Comparison of ENCODE assay signal across 1 cellular context in the genomic region with DNA sequence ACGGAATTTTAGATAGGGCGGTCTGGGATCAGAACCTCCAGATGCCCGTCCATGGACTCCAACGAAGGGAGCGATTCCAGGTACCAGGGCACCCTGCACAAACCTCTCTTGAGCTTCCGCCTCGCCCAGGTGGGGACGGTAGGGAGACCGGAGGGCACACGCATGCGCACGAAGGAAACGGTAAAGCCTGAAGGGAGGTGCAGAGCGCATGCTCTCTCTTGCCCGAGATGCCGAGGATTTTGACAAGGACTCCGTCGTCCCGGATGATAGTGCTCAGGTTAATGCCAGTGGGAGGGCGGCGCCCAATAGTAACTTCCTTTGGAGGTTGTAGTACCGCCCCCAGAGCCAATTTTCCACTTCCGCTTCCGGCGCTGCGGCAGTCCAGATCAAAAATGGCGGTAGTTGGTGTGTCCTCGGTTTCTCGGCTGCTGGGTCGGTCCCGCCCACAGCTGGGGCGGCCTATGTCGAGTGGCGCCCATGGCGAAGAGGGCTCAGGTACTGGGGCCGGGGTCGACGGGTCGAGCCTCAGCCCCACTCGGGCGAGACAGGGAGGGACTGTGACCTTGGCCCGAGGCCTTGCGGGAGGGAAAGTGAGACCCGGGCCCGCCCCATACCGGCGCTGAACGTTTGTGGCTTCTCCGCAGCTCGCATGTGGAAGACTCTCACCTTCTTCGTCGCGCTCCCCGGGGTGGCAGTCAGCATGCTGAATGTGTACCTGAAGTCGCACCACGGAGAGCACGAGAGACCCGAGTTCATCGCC.
TF ChIP-seq lines count a peak whose summit lies in the region.

TSS of gene COX6A1 (plus strand) at position 379 of the 760 bp plus-strand sequence. CDS start at position 393, 14 bp downstream.

TF ChIP-seq in GM12878, 131 proteins besides CTCF, POLR2A, EP300 and RAD21 (continued from another document and continues in another):
- TF ChIP-seq, protein P1, sequence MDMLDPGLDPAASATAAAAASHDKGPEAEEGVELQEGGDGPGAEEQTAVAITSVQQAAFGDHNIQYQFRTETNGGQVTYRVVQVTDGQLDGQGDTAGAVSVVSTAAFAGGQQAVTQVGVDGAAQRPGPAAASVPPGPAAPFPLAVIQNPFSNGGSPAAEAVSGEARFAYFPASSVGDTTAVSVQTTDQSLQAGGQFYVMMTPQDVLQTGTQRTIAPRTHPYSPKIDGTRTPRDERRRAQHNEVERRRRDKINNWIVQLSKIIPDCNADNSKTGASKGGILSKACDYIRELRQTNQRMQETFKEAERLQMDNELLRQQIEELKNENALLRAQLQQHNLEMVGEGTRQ (IDR thresholded peaks at IDR 0.05; ENCODE audit: borderline replicate concordance, low read depth, low read length), result no peak
- TF ChIP-seq GABPA (IDR thresholded peaks at IDR 0.05; ENCODE audit: low read depth) (peak; percentile 92), FOXK2 (IDR thresholded peaks at IDR 0.05) (no peak), NKRF (conservative IDR thresholded peaks at IDR 0.05) (peak; percentile 65), MYB (IDR thresholded peaks at IDR 0.05; ENCODE audit: borderline replicate concordance, low read depth, low read length) (no peak), SIN3A (IDR thresholded peaks at IDR 0.05; ENCODE audit: low read depth, low read length) (peak; percentile 33; the same call in 1 of the 2 replicates), RFX5 (IDR thresholded peaks at IDR 0.05; ENCODE audit: low read depth, low read length) (no peak; the same call in 1 of the 2 replicates), TAF1 (IDR thresholded peaks at IDR 0.05; ENCODE audit: borderline replicate concordance, low read depth, low read length) (peak; percentile 91), TCF12 (IDR thresholded peaks at IDR 0.05; ENCODE audit: low read depth, low read length) (peak; percentile 24; the same call in 1 of the 2 replicates), IKZF2 (IDR thresholded peaks at IDR 0.05) (no peak), SMAD5 (IDR thresholded peaks at IDR 0.05; ENCODE audit: low read depth) (peak; percentile 53; the same call in 1 of the 2 replicates), EGR1 (IDR thresholded peaks at IDR 0.05; ENCODE audit: borderline replicate concordance in 1 of 2, low read depth in 2 of 2, low read length in 2 of 2) (no peak), IRF4 (IDR thresholded peaks at IDR 0.05; ENCODE audit: low read depth, low read length) (no peak), KDM1A (IDR thresholded peaks at IDR 0.05; ENCODE audit: borderline replicate concordance) (no peak), PAX8 (IDR thresholded peaks at IDR 0.05) (no peak), HCFC1 (IDR thresholded peaks at IDR 0.05; ENCODE audit: low read length) (peak; percentile 18; the same call in 1 of the 2 replicates), RELB (IDR thresholded peaks at IDR 0.05; ENCODE audit: low read depth) (peak; percentile 85), CEBPB (IDR thresholded peaks at IDR 0.05; ENCODE audit: borderline replicate concordance in 1 of 2, low read depth in 2 of 2, low read length in 2 of 2) (no peak), RB1 (IDR thresholded peaks at IDR 0.05; ENCODE audit: borderline replicate concordance) (0 out of 2 replicates have a peak, but pooled peaks have one; percentile 69), GATAD2B (conservative IDR thresholded peaks at IDR 0.05; ENCODE audit: low read depth) (no peak), BRCA1 (IDR thresholded peaks at IDR 0.05; ENCODE audit: low read depth, low read length) (no peak), POLR2AphosphoS2 (IDR thresholded peaks at IDR 0.05; ENCODE audit: low read depth, low read length) (peak; percentile 77; the same call in 1 of the 2 replicates), NRF1 (conservative IDR thresholded peaks at IDR 0.05; ENCODE audit: low read depth, low read length) (peak; percentile 98), SREBF2 (IDR thresholded peaks at IDR 0.05; ENCODE audit: low read length) (no peak), ZNF217 (IDR thresholded peaks at IDR 0.05) (no peak), RELA (IDR thresholded peaks at IDR 0.05; ENCODE audit: borderline replicate concordance, partially characterized antibody) (peak; percentile 34), SUPT20H (IDR thresholded peaks at IDR 0.05; ENCODE audit: borderline replicate concordance, control insufficient read depth, low read depth, low read length) (no peak), NFYA (IDR thresholded peaks at IDR 0.05; ENCODE audit: borderline replicate concordance, low read depth, low read length) (no peak), KAT2A (conservative IDR thresholded peaks at IDR 0.05; ENCODE audit: control insufficient read depth, low read depth, low read length) (no peak), ASH2L (IDR thresholded peaks at IDR 0.05; ENCODE audit: borderline replicate concordance, low read depth) (no peak), ZBTB11 (CRISPR knock-in tag; IDR thresholded peaks at IDR 0.05) (no peak), EZH2 (IDR thresholded peaks at IDR 0.05; ENCODE audit: borderline replicate concordance, control insufficient read depth, low read depth, low read length) (no peak), NR2F1 (conservative IDR thresholded peaks at IDR 0.05) (no peak), POU2F2 (IDR thresholded peaks at IDR 0.05; ENCODE audit: borderline replicate concordance, low read depth, low read length) (0 out of 3 replicates have a peak, but pooled peaks have one; percentile 27), SP1 (IDR thresholded peaks at IDR 0.05; ENCODE audit: low read depth, low read length) (peak; percentile 38), ZSCAN29 (IDR thresholded peaks at IDR 0.05) (no peak), CHD4 (IDR thresholded peaks at IDR 0.05) (no peak), ZNF622 (IDR thresholded peaks at IDR 0.05) (no peak), FOS (IDR thresholded peaks at IDR 0.05; ENCODE audit: borderline replicate concordance, extremely low read depth, insufficient read length) (no peak), ETV6 (conservative IDR thresholded peaks at IDR 0.05 in 1 of 2, IDR thresholded peaks at IDR 0.05 in 1 of 2; ENCODE audit: borderline replicate concordance in 1 of 2, low read depth in 1 of 2) (peak in 1 of 2 experiments; percentile 32; a peak in 1 of 4 replicates), NR2C2 (IDR thresholded peaks at IDR 0.05; ENCODE audit: borderline replicate concordance, control insufficient read depth, insufficient read length, low read depth) (no peak), IKZF1 (conservative IDR thresholded peaks at IDR 0.05) (peak; percentile 77), MTA2 (IDR thresholded peaks at IDR 0.05; ENCODE audit: low read depth) (no peak)
- TF ChIP-seq, protein P2, sequence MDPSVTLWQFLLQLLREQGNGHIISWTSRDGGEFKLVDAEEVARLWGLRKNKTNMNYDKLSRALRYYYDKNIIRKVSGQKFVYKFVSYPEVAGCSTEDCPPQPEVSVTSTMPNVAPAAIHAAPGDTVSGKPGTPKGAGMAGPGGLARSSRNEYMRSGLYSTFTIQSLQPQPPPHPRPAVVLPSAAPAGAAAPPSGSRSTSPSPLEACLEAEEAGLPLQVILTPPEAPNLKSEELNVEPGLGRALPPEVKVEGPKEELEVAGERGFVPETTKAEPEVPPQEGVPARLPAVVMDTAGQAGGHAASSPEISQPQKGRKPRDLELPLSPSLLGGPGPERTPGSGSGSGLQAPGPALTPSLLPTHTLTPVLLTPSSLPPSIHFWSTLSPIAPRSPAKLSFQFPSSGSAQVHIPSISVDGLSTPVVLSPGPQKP (IDR thresholded peaks at IDR 0.05; ENCODE audit: low read depth, low read length), result peak; percentile 96
- TF ChIP-seq, protein P3, sequence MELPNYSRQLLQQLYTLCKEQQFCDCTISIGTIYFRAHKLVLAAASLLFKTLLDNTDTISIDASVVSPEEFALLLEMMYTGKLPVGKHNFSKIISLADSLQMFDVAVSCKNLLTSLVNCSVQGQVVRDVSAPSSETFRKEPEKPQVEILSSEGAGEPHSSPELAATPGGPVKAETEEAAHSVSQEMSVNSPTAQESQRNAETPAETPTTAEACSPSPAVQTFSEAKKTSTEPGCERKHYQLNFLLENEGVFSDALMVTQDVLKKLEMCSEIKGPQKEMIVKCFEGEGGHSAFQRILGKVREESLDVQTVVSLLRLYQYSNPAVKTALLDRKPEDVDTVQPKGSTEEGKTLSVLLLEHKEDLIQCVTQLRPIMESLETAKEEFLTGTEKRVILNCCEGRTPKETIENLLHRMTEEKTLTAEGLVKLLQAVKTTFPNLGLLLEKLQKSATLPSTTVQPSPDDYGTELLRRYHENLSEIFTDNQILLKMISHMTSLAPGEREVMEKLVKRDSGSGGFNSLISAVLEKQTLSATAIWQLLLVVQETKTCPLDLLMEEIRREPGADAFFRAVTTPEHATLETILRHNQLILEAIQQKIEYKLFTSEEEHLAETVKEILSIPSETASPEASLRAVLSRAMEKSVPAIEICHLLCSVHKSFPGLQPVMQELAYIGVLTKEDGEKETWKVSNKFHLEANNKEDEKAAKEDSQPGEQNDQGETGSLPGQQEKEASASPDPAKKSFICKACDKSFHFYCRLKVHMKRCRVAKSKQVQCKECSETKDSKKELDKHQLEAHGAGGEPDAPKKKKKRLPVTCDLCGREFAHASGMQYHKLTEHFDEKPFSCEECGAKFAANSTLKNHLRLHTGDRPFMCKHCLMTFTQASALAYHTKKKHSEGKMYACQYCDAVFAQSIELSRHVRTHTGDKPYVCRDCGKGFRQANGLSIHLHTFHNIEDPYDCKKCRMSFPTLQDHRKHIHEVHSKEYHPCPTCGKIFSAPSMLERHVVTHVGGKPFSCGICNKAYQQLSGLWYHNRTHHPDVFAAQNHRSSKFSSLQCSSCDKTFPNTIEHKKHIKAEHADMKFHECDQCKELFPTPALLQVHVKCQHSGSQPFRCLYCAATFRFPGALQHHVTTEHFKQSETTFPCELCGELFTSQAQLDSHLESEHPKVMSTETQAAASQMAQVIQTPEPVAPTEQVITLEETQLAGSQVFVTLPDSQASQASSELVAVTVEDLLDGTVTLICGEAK (IDR thresholded peaks at IDR 0.05; ENCODE audit: borderline replicate concordance), result peak; percentile 93
- TF ChIP-seq, protein P4, sequence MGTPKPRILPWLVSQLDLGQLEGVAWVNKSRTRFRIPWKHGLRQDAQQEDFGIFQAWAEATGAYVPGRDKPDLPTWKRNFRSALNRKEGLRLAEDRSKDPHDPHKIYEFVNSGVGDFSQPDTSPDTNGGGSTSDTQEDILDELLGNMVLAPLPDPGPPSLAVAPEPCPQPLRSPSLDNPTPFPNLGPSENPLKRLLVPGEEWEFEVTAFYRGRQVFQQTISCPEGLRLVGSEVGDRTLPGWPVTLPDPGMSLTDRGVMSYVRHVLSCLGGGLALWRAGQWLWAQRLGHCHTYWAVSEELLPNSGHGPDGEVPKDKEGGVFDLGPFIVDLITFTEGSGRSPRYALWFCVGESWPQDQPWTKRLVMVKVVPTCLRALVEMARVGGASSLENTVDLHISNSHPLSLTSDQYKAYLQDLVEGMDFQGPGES (IDR thresholded peaks at IDR 0.05), result no peak
